ENCODE assay signal across 9 cellular contexts in genomic region chr17:74780443-74781238, GRCh38. TPM values are rescaled to one million over a fixed set of nuclear protein-coding genes. Genes with fewer than 3 reads are reported as not detected.
A peak's percentile ranks its signal among the peaks of the same experiment; 100 is the strongest.
DNase-seq lines count a peak whose midpoint lies in the region; ATAC-seq and TF ChIP-seq lines count a peak whose summit lies in the region.
"Had no signal": no experiment of that assay in that cellular context is flagged by ENCODE, and none has a peak within 500 bp of the region (broad histone marks: within the 10 kb centered on the region; RNA-seq: fewer than 3 reads in every experiment).

No MANE protein-coding gene starts in this region.

- H3K4me3 Mint-ChIP-seq in T-helper 1 cell treated with Interleukin-12 subunit alpha and Interleukin-12 subunit beta and Interleukin-4 antibody, amounts not matched to agents 30 μg/mL and 1 μg/mL, for 36 hours: peak overlapping the region; percentile 81

- H3K4me1 Mint-ChIP-seq in T-helper 1 cell treated with Interleukin-12 subunit alpha and Interleukin-12 subunit beta and Interleukin-4 antibody, amounts not matched to agents 30 μg/mL and 1 μg/mL, for 36 hours (ENCODE audit: low read depth): peaks cover 72% of the 10 kb centered on the region

- intact Hi-C loops in upper lobe of right lung (cut with DNase I): no loop called here
- intact Hi-C loops in uterus (cut with DNase I; ENCODE audit: low total_unique reads): no loop called here

- H3K27me3 Mint-ChIP-seq in T-helper 1 cell treated with Interleukin-12 subunit alpha and Interleukin-12 subunit beta and Interleukin-4 antibody, amounts not matched to agents 30 μg/mL and 1 μg/mL, for 36 hours (ENCODE audit: low read depth): no peaks in the 10 kb centered on the region

- H3K36me3 ChIP-seq in hepatocyte (replicated peaks; ENCODE audit: insufficient read depth, low read depth) (no peaks in the 10 kb centered on the region), upper lobe of right lung (no peaks in the 10 kb centered on the region), uterus (no peaks in the 10 kb centered on the region)

- no peaks in the 10 kb centered on the region for H3K9me3 ChIP-seq in hepatocyte (ENCODE audit: low read depth)
- H3K9me3 ChIP-seq in upper lobe of right lung: no peaks in the 10 kb centered on the region
- no peaks in the 10 kb centered on the region for H3K9me3 ChIP-seq in uterus

- H3K36me3 Mint-ChIP-seq in T-helper 1 cell treated with Interleukin-12 subunit alpha and Interleukin-12 subunit beta and Interleukin-4 antibody, amounts not matched to agents 30 μg/mL and 1 μg/mL, for 36 hours (ENCODE audit: low read depth): peaks cover 23% of the 10 kb centered on the region

- peaks cover 4% of the 10 kb centered on the region for H3K4me1 ChIP-seq in hepatocyte (ENCODE audit: insufficient read depth)
- peaks cover 13% of the 10 kb centered on the region for H3K4me1 ChIP-seq in upper lobe of right lung
- peaks cover 0 to 4% of the 10 kb centered on the region in 2 donors for H3K4me1 ChIP-seq in uterus

- DNase-seq in COLO829 (ENCODE audit: low spot score) (peak; percentile 16), HT-29 (ENCODE audit: low spot score) (peak; percentile 82), hepatocyte (ENCODE audit: low spot score) (no peak), upper lobe of right lung (no peak), retina (no peak), uterus (no peak)
- DNase-seq in effector CD8-positive, alpha-beta T cell (lab: John Stamatoyannopoulos, UW): no peak

- peak; percentile 43 for TF ChIP-seq CTCF in hepatocyte (IDR thresholded peaks at IDR 0.05; ENCODE audit: poor library complexity)
- no peak for TF ChIP-seq CTCF in upper lobe of right lung (IDR thresholded peaks at IDR 0.05)
- no peak for TF ChIP-seq CTCF in uterus (IDR thresholded peaks at IDR 0.05)

- H2AFZ ChIP-seq in hepatocyte: no peak overlapping the region

- no peaks in the 10 kb centered on the region for H3K9me2 ChIP-seq in hepatocyte (replicated peaks; ENCODE audit: insufficient read depth)

- no peaks in the 10 kb centered on the region for H3K9me3 Mint-ChIP-seq in T-helper 1 cell treated with Interleukin-12 subunit alpha and Interleukin-12 subunit beta and Interleukin-4 antibody, amounts not matched to agents 30 μg/mL and 1 μg/mL, for 36 hours

- H4K20me1 ChIP-seq in hepatocyte (ENCODE audit: insufficient read depth, poor library complexity, severe bottlenecking): no peaks in the 10 kb centered on the region

- no peak for ATAC-seq in upper lobe of right lung

- H3K4me3 ChIP-seq in hepatocyte (no peak overlapping the region), upper lobe of right lung (no peak overlapping the region), uterus (no peak overlapping the region)
- H3K4me3 ChIP-seq: SK-N-MC had no signal

- 69% methylated on average over 7 of the region's 7 CpGs for WGBS in hepatocyte (ENCODE audit: low lambda C conversion rate, missing lambda C conversion rate)

- TF ChIP-seq POLR2A in uterus (IDR thresholded peaks at IDR 0.05): no peak

- peaks cover 27% of the 10 kb centered on the region for H3K79me2 ChIP-seq in hepatocyte

- H3K27ac ChIP-seq in hepatocyte (no peak overlapping the region), upper lobe of right lung (peak overlapping the region; percentile 58), uterus (no peak overlapping the region)
- H3K27ac ChIP-seq: SK-N-MC had no signal

- H3K27me3 ChIP-seq in hepatocyte (no peaks in the 10 kb centered on the region), upper lobe of right lung (no peaks in the 10 kb centered on the region), uterus (no peaks in the 10 kb centered on the region)

- H3K27ac Mint-ChIP-seq in T-helper 1 cell treated with Interleukin-12 subunit alpha and Interleukin-12 subunit beta and Interleukin-4 antibody, amounts not matched to agents 30 μg/mL and 1 μg/mL, for 36 hours: peak overlapping the region; percentile 98

- no peak overlapping the region for H3K4me2 ChIP-seq in hepatocyte

RNA-seq across cellular contexts. Expression of gene NAT9, which starts 4.5 kb away (rescaled TPM):
- 49.5 and 50.4 TPM in 2 replicates for total RNA-seq in HT-29 (2014; rRNA removed; shearing (Covaris generic))
- 28.6 and 29.2 TPM in 2 replicates for total RNA-seq in hepatocyte
- polyA plus RNA-seq in hepatocyte: 34.8 and 62.9 TPM in 2 replicates
- total RNA-seq in upper lobe of right lung: 40.8 TPM
- total RNA-seq in uterus: 10 to 100 TPM in 3 of 4 donors, 1 to 10 TPM in 1; 5.4 to 53.3 (median 33.9) TPM

RNA-seq across cellular contexts. Expression of gene NHERF1, which starts 32.2 kb away (rescaled TPM):
- total RNA-seq in HT-29 (2014; rRNA removed; shearing (Covaris generic)): 298 and 304 TPM in 2 replicates
- total RNA-seq in hepatocyte (263 and 269 TPM in 2 replicates), upper lobe of right lung (28.4 TPM), uterus (10 to 100 TPM in 3 of 4 donors, 1 to 10 TPM in 1; 3.3 to 16.9 (median 12.0) TPM)
- 712 and 763 TPM in 2 replicates for polyA plus RNA-seq in hepatocyte

RNA-seq across cellular contexts. Expression of gene RAB37, which starts 43.6 kb away (rescaled TPM):
- total RNA-seq in HT-29 (2014; rRNA removed; shearing (Covaris generic)): 0.55 and 1.0 TPM in 2 replicates
- total RNA-seq in hepatocyte (5.9 and 6.1 TPM in 2 replicates), upper lobe of right lung (6.8 TPM), uterus (1 to 10 TPM in 3 of 4 donors, under 1 TPM in 1; under 0.01 to 5.0 (median 1.7) TPM)
- 7.0 and 11.8 TPM in 2 replicates for polyA plus RNA-seq in hepatocyte

Comparison
In these comparisons a context has a peak if more than half of its experiments do, and no peak if none do; other contexts are left out.
1. DNase-seq: peak in COLO829 (single experiment) and HT-29 (single experiment); none in hepatocyte (single experiment), upper lobe of right lung (single experiment), retina (single experiment), effector CD8-positive, alpha-beta T cell (single experiment) and uterus (0 of 2).